9 cellular contexts compared by ENCODE assay signal in genomic region chr10:71647526-71648354, GRCh38.
DNase-seq lines count a peak whose midpoint lies in the region; ATAC-seq and TF ChIP-seq lines count a peak whose summit lies in the region.
"Had no signal": no experiment of that assay in that cellular context is flagged by ENCODE, and none has a peak within 500 bp of the region (broad histone marks: within the 10 kb centered on the region; RNA-seq: fewer than 3 reads in every experiment).

No MANE protein-coding gene starts in this region.

- no peaks in the 10 kb centered on the region for H3K9me2 ChIP-seq in PC-3 (replicated peaks; ENCODE audit: low read length)

- H3K4me3 ChIP-seq in PC-3 (ENCODE audit: low read length) (no peak overlapping the region), upper lobe of right lung (no peak overlapping the region)

- H3K9me3 ChIP-seq in PC-3 (ENCODE audit: low read length) (no peaks in the 10 kb centered on the region), upper lobe of right lung (no peaks in the 10 kb centered on the region)

- H3K27ac ChIP-seq in PC-3 (ENCODE audit: low read length) = no peak overlapping the region
- no peak overlapping the region for H3K27ac ChIP-seq in foreskin keratinocyte
- no peak overlapping the region for H3K27ac ChIP-seq in upper lobe of right lung

- intact Hi-C loops in Right ventricle myocardium superior (cut with DNase I) (no loop called here), Right ventricle myocardium inferior (cut with DNase I) (no loop called here), PC-3 (cut with micrococcal nuclease) (no loop called here), upper lobe of right lung (cut with DNase I) (no loop called here)

- H3K27me3 ChIP-seq in PC-3 (ENCODE audit: low read length) (no peaks in the 10 kb centered on the region), foreskin keratinocyte (no peaks in the 10 kb centered on the region), upper lobe of right lung (no peaks in the 10 kb centered on the region)

- CTCF ChIA-PET in PC-3 (lab: Charles Lee) = no interaction called here

- H3K4me1 ChIP-seq in PC-3 (ENCODE audit: insufficient read depth, low read length) (no peaks in the 10 kb centered on the region), foreskin keratinocyte (no peaks in the 10 kb centered on the region), upper lobe of right lung (no peaks in the 10 kb centered on the region)

- no peaks in the 10 kb centered on the region for H3K79me2 ChIP-seq in PC-3 (ENCODE audit: low read length)

- no peak overlapping the region for H3K4me2 ChIP-seq in PC-3 (ENCODE audit: low read length)

- no peak overlapping the region for H2AFZ ChIP-seq in PC-3 (ENCODE audit: low read length)

- no peaks in the 10 kb centered on the region for H4K20me1 ChIP-seq in PC-3 (ENCODE audit: low read length)

- POLR2A ChIA-PET in PC-3 (lab: Charles Lee; ENCODE audit: unreplicated experiment) = no interaction called here

- no peak for DNase-seq in Right ventricle myocardium superior
- DNase-seq in Right ventricle myocardium inferior (ENCODE audit: missing footprints) = no peak
- DNase-seq in PC-3 = no peak
- DNase-seq in foreskin keratinocyte = no peak
- no peak for DNase-seq in upper lobe of right lung
- no peak for DNase-seq in occipital lobe (lab: John Stamatoyannopoulos, UW)
- DNase-seq in activated CD8-positive, alpha-beta memory T cell treated with anti-CD3 and anti-CD28 coated beads, Interleukin-2, amount 50 U/mL, for 48 hours = no peak
- no peak for DNase-seq in NCI-H146 treated with DMSO at 0.1 percent for 48 hours (lab: John Stamatoyannopoulos, UW; ENCODE audit: unreplicated experiment)
- DNase-seq: C1 segment of cervical spinal cord had no signal

- ATAC-seq in Right ventricle myocardium superior (ENCODE audit: poor library complexity) (peak; percentile 27), Right ventricle myocardium inferior (no peak), PC-3 (no peak), foreskin keratinocyte (no peak), upper lobe of right lung (no peak)

- peak; percentile 49 for TF ChIP-seq CTCF in PC-3 (conservative IDR thresholded peaks at IDR 0.05; ENCODE audit: low read depth, low read length)
- peak; percentile 34 for TF ChIP-seq CTCF in foreskin keratinocyte (conservative IDR thresholded peaks at IDR 0.05)
- peak; percentile 50 for TF ChIP-seq CTCF in upper lobe of right lung (IDR thresholded peaks at IDR 0.05)

- H3F3A ChIP-seq in PC-3 (ENCODE audit: low read length, unreplicated experiment) = no peaks in the 10 kb centered on the region

- H3K9ac ChIP-seq in PC-3 (ENCODE audit: low read length) = no peak overlapping the region

- no TSS peak for BruUV-seq in PC-3 (replicated peaks; lab: Mats Ljungman, UMichigan)

- no peaks in the 10 kb centered on the region for H3K36me3 ChIP-seq in PC-3 (ENCODE audit: low read depth, low read length)
- H3K36me3 ChIP-seq in upper lobe of right lung = no peaks in the 10 kb centered on the region
